In the genomic region with DNA sequence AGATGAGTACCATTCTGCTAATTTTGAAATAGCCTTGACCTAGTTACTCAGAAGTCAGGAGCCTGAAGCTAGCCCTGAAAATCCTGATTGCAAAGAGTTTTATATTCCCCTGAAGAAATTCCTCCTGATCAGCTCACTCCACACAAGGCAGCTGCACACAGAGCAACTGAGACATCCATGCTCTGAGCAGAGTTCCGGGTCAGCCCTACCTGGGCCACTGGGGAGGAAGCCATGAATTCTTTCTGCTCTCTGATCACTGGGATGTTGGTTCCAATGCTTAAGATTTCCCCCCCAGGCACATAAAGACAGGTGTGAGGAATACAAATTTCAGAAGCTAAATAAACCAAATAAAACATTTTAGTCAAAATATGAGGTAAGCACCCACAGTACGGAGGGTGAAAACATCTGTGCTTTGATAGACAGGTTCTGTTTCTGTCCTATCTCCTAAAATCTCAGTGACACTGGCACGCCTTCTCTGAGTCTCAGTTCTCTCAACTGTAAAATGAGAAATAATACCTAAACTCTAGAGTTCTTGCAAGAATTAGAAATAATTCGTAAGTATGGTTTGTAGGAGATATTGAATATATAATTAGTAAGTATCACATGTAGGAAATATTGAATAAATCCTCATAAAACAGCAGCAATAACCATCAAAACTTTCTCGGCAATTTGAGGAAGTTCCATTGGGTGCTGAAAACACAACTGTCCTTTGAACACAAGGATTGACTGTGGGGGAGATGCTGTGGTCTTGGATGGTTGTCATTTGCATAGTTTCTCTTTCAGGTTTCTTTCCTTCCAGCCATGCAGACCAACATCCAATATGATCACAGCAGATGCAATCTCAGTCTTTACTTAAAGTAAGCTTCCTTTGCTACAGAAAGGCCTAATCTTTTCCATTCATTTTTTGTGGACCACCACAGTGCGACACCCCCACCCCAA, we compare ENCODE assay signal across 10 cellular contexts.
DNase-seq lines count a peak whose midpoint lies in the region; ATAC-seq and TF ChIP-seq lines count a peak whose summit lies in the region.
"Had no signal": no experiment of that assay in that cellular context is flagged by ENCODE, and none has a peak within 500 bp of the region (broad histone marks: within the 10 kb centered on the region; RNA-seq: fewer than 3 reads in every experiment).

No MANE protein-coding gene starts in this region.

- H3K27me3 Mint-ChIP-seq in effector memory CD8-positive, alpha-beta T cell = no peaks in the 10 kb centered on the region

- no peaks in the 10 kb centered on the region for H3K9me3 Mint-ChIP-seq in effector memory CD8-positive, alpha-beta T cell

- peaks cover 4% of the 10 kb centered on the region for H3K36me3 Mint-ChIP-seq in effector memory CD8-positive, alpha-beta T cell (ENCODE audit: insufficient read depth)

- DNase-seq in mesenteric fat pad (ENCODE audit: low spot score) = peak; percentile 47
- DNase-seq in dorsolateral prefrontal cortex = no peak
- DNase-seq in stimulated activated CD4-positive, alpha-beta T cell treated with anti-CD3 and anti-CD28 coated beads, Interleukin-15, amount 100 ng/mL, for 24 hours = no peak
- no peak for DNase-seq in right cardiac atrium
- no peak for DNase-seq in effector memory CD8-positive, alpha-beta T cell
- DNase-seq: left ventricle myocardium superior, NCI-H524 treated with DMSO at 0.1 percent for 48 hours had no signal

- no peak overlapping the region for H3K4me3 Mint-ChIP-seq in effector memory CD8-positive, alpha-beta T cell

- no peak overlapping the region for H3K27ac ChIP-seq in dorsolateral prefrontal cortex
- H3K27ac ChIP-seq in right cardiac atrium (ENCODE audit: low read length) = no peak overlapping the region

- H3K9me3 ChIP-seq in right cardiac atrium (ENCODE audit: control insufficient read depth, low read length) = no peaks in the 10 kb centered on the region

- no peaks in the 10 kb centered on the region for H3K4me1 ChIP-seq in right cardiac atrium (ENCODE audit: control insufficient read depth, insufficient read depth, low read length)

- H3K4me3 ChIP-seq in dorsolateral prefrontal cortex (no peak overlapping the region), right cardiac atrium (ENCODE audit: low read length) (no peak overlapping the region)

- no peak for TF ChIP-seq CTCF in dorsolateral prefrontal cortex (IDR thresholded peaks at IDR 0.05 in 54 of 56, conservative IDR thresholded peaks at IDR 0.05 in 2 of 56; ENCODE audit: low read depth in 1 of 56, partially characterized antibody in 56 of 56)

- H3K27me3 ChIP-seq in dorsolateral prefrontal cortex (no peaks in the 10 kb centered on the region), right cardiac atrium (ENCODE audit: control insufficient read depth, insufficient read depth) (no peaks in the 10 kb centered on the region)

- intact Hi-C loops in dorsolateral prefrontal cortex (cut with DNase I) (no loop called here), right cardiac atrium (cut with DNase I) (no loop called here)

- ATAC-seq in GM18867 (IDR thresholded peaks at IDR 0.05; ENCODE audit: unreplicated experiment) (peak; percentile 96), GM21825 (IDR thresholded peaks at IDR 0.05; ENCODE audit: unreplicated experiment) (peak; percentile 96), HG03442 (IDR thresholded peaks at IDR 0.05; ENCODE audit: unreplicated experiment) (peak; percentile 98), right cardiac atrium (no peak)
- no peak for ATAC-seq in effector memory CD8-positive, alpha-beta T cell (replicated peaks)
- ATAC-seq: left ventricle myocardium superior had no signal

- WGBS in right cardiac atrium = 79% methylated on average over 6 of the region's 6 CpGs

- H3K4me1 Mint-ChIP-seq in effector memory CD8-positive, alpha-beta T cell (ENCODE audit: low read depth in 2 of 2) = no peaks in the 10 kb centered on the region

- H3K27ac Mint-ChIP-seq in effector memory CD8-positive, alpha-beta T cell = no peak overlapping the region

Comparison
In these comparisons a context has a peak if more than half of its experiments do, and no peak if none do; other contexts are left out.
1. ATAC-seq: peak in GM18867 (single experiment), GM21825 (single experiment) and HG03442 (single experiment); none in right cardiac atrium (0 of 2) and effector memory CD8-positive, alpha-beta T cell (single experiment).